ENCODE assay signal across 14 cellular contexts in the genomic region with DNA sequence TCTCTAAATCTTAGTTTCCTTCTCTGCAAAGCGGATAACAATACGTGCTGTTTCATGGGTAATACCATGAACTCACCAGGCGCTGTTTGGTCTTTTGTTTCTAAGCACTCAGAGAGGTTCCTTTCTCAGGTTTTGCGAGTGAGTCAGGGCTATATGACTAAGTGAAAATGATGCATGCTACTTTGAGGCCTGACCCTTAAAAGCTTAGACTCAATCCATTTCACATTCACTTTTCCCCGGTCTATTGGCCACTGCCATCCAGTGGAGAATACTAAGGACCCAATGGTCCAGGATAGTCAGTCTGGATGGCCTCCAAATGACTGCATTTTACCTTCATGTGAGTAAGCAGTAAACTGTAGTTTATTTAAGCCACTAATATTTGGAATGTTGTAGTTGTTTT.
A peak's percentile ranks its signal among the peaks of the same experiment; 100 is the strongest.
DNase-seq lines count a peak whose midpoint lies in the region; ATAC-seq, FAIRE-seq and TF ChIP-seq lines count a peak whose summit lies in the region.
"Had no signal": no experiment of that assay in that cellular context is flagged by ENCODE, and none has a peak within 500 bp of the region (broad histone marks: within the 10 kb centered on the region; RNA-seq: fewer than 3 reads in every experiment).

No MANE protein-coding gene starts in this region.

- no peaks in the 10 kb centered on the region for H3K79me1 ChIP-seq in H9 (ENCODE audit: insufficient read depth, low read depth, low read length, poor library complexity, severe bottlenecking)

- no peak overlapping the region for H2BK15ac ChIP-seq in H9 (ENCODE audit: low read depth, low read length)

- no peak overlapping the region for H3K4me2 ChIP-seq in SK-N-SH
- no peak overlapping the region for H3K4me2 ChIP-seq in fibroblast of lung (ENCODE audit: extremely low read depth, insufficient read depth, low read length)
- no peak overlapping the region for H3K4me2 ChIP-seq in H9 (ENCODE audit: insufficient read depth, insufficient read length, low read length)

- ATAC-seq in HG02678 (IDR thresholded peaks at IDR 0.05; ENCODE audit: unreplicated experiment): no peak

- H4K5ac ChIP-seq in H9 (ENCODE audit: insufficient read length, low read depth, low read length): no peak overlapping the region

- H3K27ac Mint-ChIP-seq in H9: no peak overlapping the region

- POLR2A ChIA-PET in SK-N-SH (lab: Yijun Ruan, JAX): no interaction called here

- WGBS in SK-N-SH (ENCODE audit: low lambda C conversion rate): 70% methylated on average over 5 of the region's 5 CpGs
- WGBS in H9 (ENCODE audit: extremely low coverage, insufficient read length, low lambda C conversion rate): no CpG with 5 or more reads among the region's 5 CpGs

- peak overlapping the region in 1 of 2 experiments; percentile 50; a peak in 2 of 4 replicates for H3K27ac ChIP-seq in SK-N-SH (ENCODE audit: low read depth in 2 of 2, low read length in 1 of 2)
- H3K27ac ChIP-seq in fibroblast of lung (ENCODE audit: insufficient read depth, low read length): no peak overlapping the region
- H3K27ac ChIP-seq in H9 (ENCODE audit: insufficient read length, low read depth, low read length): no peak overlapping the region

- H3K56ac ChIP-seq in H9 (ENCODE audit: insufficient read length, low read depth, low read length): no peak overlapping the region

- H3K27me3 ChIP-seq in SK-N-SH (ENCODE audit: insufficient read depth) (no peaks in the 10 kb centered on the region), fibroblast of lung (ENCODE audit: control insufficient read depth, insufficient read depth, low read length) (no peaks in the 10 kb centered on the region), H9 (ENCODE audit: insufficient read depth, low read length) (no peaks in the 10 kb centered on the region)

- CTCF ChIA-PET in SK-N-SH (lab: Yijun Ruan, JAX): no interaction called here

- H3K4me1 ChIP-seq in SK-N-SH (ENCODE audit: control insufficient read depth in 1 of 2, insufficient read depth in 2 of 2, low read depth in 1 of 2, low read length in 1 of 2) (no peaks in the 10 kb centered on the region), fibroblast of lung (ENCODE audit: control insufficient read depth, extremely low read depth, insufficient read depth, low read length) (no peaks in the 10 kb centered on the region), H9 (ENCODE audit: insufficient read depth, low read length) (no peaks in the 10 kb centered on the region)

- H3K36me3 ChIP-seq in SK-N-SH (replicated peaks in 1 of 2; ENCODE audit: control insufficient read depth in 1 of 2, insufficient read depth in 2 of 2, low read length in 1 of 2): no peaks in the 10 kb centered on the region
- H3K36me3 ChIP-seq in fibroblast of lung (ENCODE audit: control insufficient read depth, insufficient read depth, low read length): no peaks in the 10 kb centered on the region

- FAIRE-seq in H54 (lab: Jason Lieb, UNC): peak; percentile 97
- FAIRE-seq: small intestine had no signal

- no peak overlapping the region for H3K18ac ChIP-seq in H9 (ENCODE audit: insufficient read length, low read depth, low read length)

- H2AFZ ChIP-seq in SK-N-SH (ENCODE audit: low read depth) (no peak overlapping the region; the same call in 1 of the 2 replicates), fibroblast of lung (ENCODE audit: low read length) (no peak overlapping the region), H9 (ENCODE audit: low read length) (no peak overlapping the region)

- H3K9me2 ChIP-seq in SK-N-SH: no peaks in the 10 kb centered on the region

- no peaks in the 10 kb centered on the region for H3K36me3 Mint-ChIP-seq in H9 (ENCODE audit: insufficient read depth in 1 of 3, low read depth in 3 of 3)

- no peaks in the 10 kb centered on the region; a peak in 1 of 5 replicates for H3K9me3 Mint-ChIP-seq in H9

- peak; percentile 41 for TF ChIP-seq CTCF in SK-N-SH (IDR thresholded peaks at IDR 0.05)
- TF ChIP-seq CTCF in fibroblast of lung (conservative IDR thresholded peaks at IDR 0.05 in 1 of 2, IDR thresholded peaks at IDR 0.05 in 1 of 2; ENCODE audit: low read depth in 1 of 2, low read length in 2 of 2): peak in 1 of 2 donors; percentile 25
- no peak for TF ChIP-seq CTCF in H9 (conservative IDR thresholded peaks at IDR 0.05)

- H3K4me3 ChIP-seq in SK-N-SH (ENCODE audit: low read depth in 2 of 2, low read length in 1 of 2): no peak overlapping the region
- H3K4me3 ChIP-seq in fibroblast of lung (replicated peaks in 1 of 4; ENCODE audit: control extremely low read depth in 1 of 4, insufficient read depth in 1 of 4, low read depth in 3 of 4, low read length in 4 of 4): no peak overlapping the region
- H3K4me3 ChIP-seq in skeletal muscle cell (ENCODE audit: low read depth, low read length): no peak overlapping the region

- no peak for TF ChIP-seq EP300 in SK-N-SH (IDR thresholded peaks at IDR 0.05; ENCODE audit: borderline replicate concordance in 1 of 2, low read depth in 1 of 2, low read length in 1 of 2)

- TF ChIP-seq POLR2A in H54 (IDR thresholded peaks at IDR 0.05; ENCODE audit: low read depth, low read length): no peak

- H4K91ac ChIP-seq in H9 (ENCODE audit: insufficient read length, low read depth, low read length): no peak overlapping the region

- no peak overlapping the region for H2BK12ac ChIP-seq in H9 (ENCODE audit: insufficient read length, low read depth, low read length)

- no peaks in the 10 kb centered on the region; a peak in 1 of 4 replicates for H3K4me1 Mint-ChIP-seq in H9

- TF ChIP-seq RAD21 in SK-N-SH (IDR thresholded peaks at IDR 0.05; ENCODE audit: low read length): no peak

- H2BK5ac ChIP-seq in H9 (ENCODE audit: insufficient read length, low read length): no peak overlapping the region

- H4K20me1 ChIP-seq in SK-N-SH (ENCODE audit: insufficient read depth) (no peaks in the 10 kb centered on the region), fibroblast of lung (ENCODE audit: control insufficient read depth, extremely low read depth, insufficient read depth, low read length) (no peaks in the 10 kb centered on the region), H9 (ENCODE audit: control insufficient read depth, insufficient read depth, insufficient read length) (no peaks in the 10 kb centered on the region)

- DNase-seq in H54 (ENCODE audit: insufficient read length, low spot score) (peak; percentile 24), SK-N-SH (no peak), fibroblast of lung (ENCODE audit: low read depth in 2 of 2) (peak; percentile 84 to 95), skeletal muscle cell (ENCODE audit: low read depth) (peak; percentile 88), H9 (no peak), DMS153 (lab: John Stamatoyannopoulos, UW) (no peak), T-helper 9 cell (no peak)
- DNase-seq: activated effector memory CD4-positive, alpha-beta T cell treated with anti-CD3 and anti-CD28 coated beads, Interleukin-2, amount 50 U/mL, for 16 hours; cortex of kidney; DMS 273 treated with DMSO at 0.1 percent for 48 hours; NCI-H69; small intestine; stimulated activated CD8-positive, alpha-beta memory T cell treated with anti-CD3 and anti-CD28 coated beads, Interleukin-4, amount 100 ng/mL, for 48 hours had no signal

- H3K79me2 ChIP-seq in SK-N-SH (ENCODE audit: insufficient read depth): no peaks in the 10 kb centered on the region
- H3K79me2 ChIP-seq in fibroblast of lung (ENCODE audit: control insufficient read depth, insufficient read depth, low read length): no peaks in the 10 kb centered on the region
- H3K79me2 ChIP-seq in H9 (ENCODE audit: insufficient read depth, low read length): no peaks in the 10 kb centered on the region

- H3K14ac ChIP-seq in H9 (ENCODE audit: insufficient read depth, low read length): no peak overlapping the region

- H4K8ac ChIP-seq in H9 (replicated peaks; ENCODE audit: insufficient read length, low read depth, low read length): no peak overlapping the region

- no peak overlapping the region for H3K4me3 Mint-ChIP-seq in H9

- no peak overlapping the region for H2BK20ac ChIP-seq in H9 (ENCODE audit: low read depth, low read length, poor library complexity, severe bottlenecking)

- H3K23ac ChIP-seq in H9 (ENCODE audit: insufficient read length, low read depth, low read length): no peak overlapping the region

- H3F3A ChIP-seq in SK-N-SH (replicated peaks; ENCODE audit: insufficient read depth): peaks cover 4% of the 10 kb centered on the region

- H3K4ac ChIP-seq in H9 (ENCODE audit: low read depth, low read length): no peak overlapping the region

- no peaks in the 10 kb centered on the region; the same call in 1 of the 2 replicates for H3K27me3 Mint-ChIP-seq in H9 (ENCODE audit: low read depth)

- no peak overlapping the region for H3T11ph ChIP-seq in H9 (ENCODE audit: low read length)

- H3K9ac ChIP-seq in SK-N-SH (no peak overlapping the region), fibroblast of lung (ENCODE audit: insufficient read depth, low read length) (no peak overlapping the region), H9 (ENCODE audit: extremely low read depth, insufficient read length, low read length) (no peak overlapping the region)

- H2AK5ac ChIP-seq in H9 (ENCODE audit: insufficient read length, low read length): no peak overlapping the region

- H3K23me2 ChIP-seq in H9 (ENCODE audit: insufficient read length, low read depth, low read length, poor library complexity, severe bottlenecking): no peaks in the 10 kb centered on the region

- no peak overlapping the region for H2BK120ac ChIP-seq in H9 (ENCODE audit: low read depth, low read length, poor library complexity, severe bottlenecking)

- H3K9me3 ChIP-seq in SK-N-SH (no peaks in the 10 kb centered on the region), fibroblast of lung (ENCODE audit: control insufficient read depth, insufficient read depth, low read depth, low read length) (no peaks in the 10 kb centered on the region), H9 (ENCODE audit: control insufficient read depth, low read depth, low read length) (no peaks in the 10 kb centered on the region)

TF ChIP-seq in SK-N-SH, 30 proteins besides CTCF, POLR2A, EP300 and RAD21 (continues in another document):
- TF ChIP-seq JUND (IDR thresholded peaks at IDR 0.05) (peak; percentile 62), NFIC (IDR thresholded peaks at IDR 0.05; ENCODE audit: borderline replicate concordance) (peak; percentile 28; the same call in 1 of the 2 replicates), IRF3 (IDR thresholded peaks at IDR 0.05; ENCODE audit: low read depth, low read length) (no peak), TCF12 (IDR thresholded peaks at IDR 0.05) (0 out of 2 replicates have a peak, but pooled peaks have one; percentile 19), RXRA (IDR thresholded peaks at IDR 0.05; ENCODE audit: borderline replicate concordance, low read depth) (0 out of 2 replicates have a peak, but pooled peaks have one; percentile 32), TEAD4 (IDR thresholded peaks at IDR 0.05; ENCODE audit: borderline replicate concordance, insufficient read depth) (no peak)

Comparison
In these comparisons a context has a peak if more than half of its experiments do, and no peak if none do; other contexts are left out.
1. DNase-seq: peak in H54 (single experiment), fibroblast of lung (2 of 2) and skeletal muscle cell (single experiment); none in SK-N-SH (single experiment), H9 (single experiment), DMS153 (single experiment) and T-helper 9 cell (single experiment).